Comparison of ENCODE assay signal across 8 cellular contexts in genomic region chr13:41019027-41019487, GRCh38. TPM values are rescaled to one million over a fixed set of nuclear protein-coding genes. Genes with fewer than 3 reads are reported as not detected.
DNase-seq lines count a peak whose midpoint lies in the region; ATAC-seq and TF ChIP-seq lines count a peak whose summit lies in the region.

Gene ELF1 (minus strand): TSS chr13:41019316. CDS start chr13:40982054, 37,262 bp downstream.

- peak within 1 kb of the TSS; percentile 91 to 96 (median 94) for H3K4me3 Mint-ChIP-seq in immature natural killer cell

- H3K27ac Mint-ChIP-seq in immature natural killer cell, result peak within 1 kb of the TSS; percentile 87 to 99 (median 97)

- no peak for TF ChIP-seq CTCF in astrocyte of the cerebellum (IDR thresholded peaks at IDR 0.05; ENCODE audit: low read depth, low read length, missing control alignments)

- no peaks in the 10 kb centered on the region for H3K9me3 Mint-ChIP-seq in immature natural killer cell

- no peaks in the 10 kb centered on the region for H3K36me3 Mint-ChIP-seq in immature natural killer cell

- intact Hi-C loops in posterior cingulate gyrus (cut with DNase I), result loop anchor here (5.0 kb wide), 1 partner anchor 43 kb away; the partner anchor contains the start of gene WBP4

- peaks cover 3 to 7% (median 4%) of the 10 kb centered on the region in 3 donors for H3K27me3 Mint-ChIP-seq in immature natural killer cell (ENCODE audit: low read depth in 3 of 3)

- H3K4me3 ChIP-seq in GM08714 (ENCODE audit: low read length), result peak within 1 kb of the TSS; percentile 97; the same call in 1 of the 2 replicates
- H3K4me3 ChIP-seq in astrocyte of the cerebellum (ENCODE audit: low read depth, low read length), result no peak within 1 kb of the TSS

- peak; percentile 7 for DNase-seq in HuH-7.5 (ENCODE audit: low spot score)
- DNase-seq in SW480 (ENCODE audit: low spot score), result peak; percentile 96
- peak; percentile 9 for DNase-seq in astrocyte of the cerebellum (ENCODE audit: low read depth)
- DNase-seq in immature natural killer cell, result peak; percentile 70 to 78 (median 78)
- DNase-seq in stimulated activated CD4-positive, alpha-beta T cell treated with anti-CD3 and anti-CD28 coated beads, Interleukin-1b, Interleukin-23, amount 100 ng/mL, for 48 hours, result peak; percentile 55
- no peak for DNase-seq in posterior cingulate gyrus

- ATAC-seq in GM21717 (IDR thresholded peaks at IDR 0.05; ENCODE audit: unreplicated experiment), result peak; percentile 87

- in situ Hi-C loops in astrocyte of the cerebellum (cut with HindIII; ENCODE audit: low sequenced_read_pairs), result no loop called here

- peaks cover 37 to 47% of the 10 kb centered on the region in 2 donors for H3K4me1 Mint-ChIP-seq in immature natural killer cell

RNA-seq across cellular contexts. Expression of gene ELF1, which starts in this region (rescaled TPM):
- 100 to 1,000 TPM in 1 of 3 donors, 10 to 100 TPM in 2; 76.8 to 128 (median 92.9) TPM for polyA plus RNA-seq in immature natural killer cell

Comparison
In these comparisons a context has a peak if more than half of its experiments do, and no peak if none do; other contexts are left out.
1. DNase-seq: peak in HuH-7.5 (single experiment), SW480 (single experiment), astrocyte of the cerebellum (single experiment), immature natural killer cell (3 of 3) and stimulated activated CD4-positive, alpha-beta T cell treated with anti-CD3 and anti-CD28 coated beads, Interleukin-1b, Interleukin-23, amount 100 ng/mL, for 48 hours (single experiment); none in posterior cingulate gyrus (0 of 10).